ENCODE assay signal across 8 cellular contexts in the genomic region with DNA sequence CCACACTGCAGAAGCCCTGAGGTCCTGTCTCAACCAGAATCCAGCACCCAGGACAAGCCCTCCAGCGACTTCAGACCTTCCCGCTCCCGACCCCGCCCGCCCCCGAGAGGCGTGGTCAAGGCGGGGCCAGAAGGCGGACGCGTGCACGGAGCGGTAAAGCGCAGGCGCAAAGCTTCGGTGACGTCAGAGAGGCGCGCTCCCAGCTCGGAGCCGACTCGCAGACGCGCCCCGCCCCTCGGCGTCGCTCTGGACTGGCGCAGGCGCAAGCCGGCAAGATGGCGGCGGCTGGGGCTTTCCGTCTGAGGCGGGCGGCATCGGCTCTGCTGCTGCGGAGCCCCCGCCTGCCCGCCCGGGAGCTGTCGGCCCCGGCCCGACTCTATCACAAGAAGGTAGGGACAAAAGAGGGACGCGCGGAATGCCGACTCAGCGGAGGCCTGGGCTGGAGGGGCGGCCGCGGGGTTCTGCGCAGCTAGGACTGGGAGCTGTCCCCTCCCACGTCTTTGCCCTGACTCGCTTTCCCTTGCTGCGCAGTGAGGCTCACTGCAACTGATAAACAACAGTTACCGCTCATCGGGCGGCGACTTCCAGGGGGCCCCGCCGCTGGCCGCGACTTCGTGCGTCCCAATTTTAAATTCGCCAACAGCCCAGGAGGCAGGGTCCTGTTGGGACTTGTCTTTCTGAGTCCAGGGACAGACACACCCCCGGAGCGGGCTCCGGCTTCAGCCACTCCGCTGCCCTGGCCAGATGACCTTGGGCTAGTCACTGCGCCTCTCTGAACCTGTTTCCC. TPM values are rescaled to one million over a fixed set of nuclear protein-coding genes. Genes with fewer than 3 reads are reported as not detected.
A peak's percentile ranks its signal among the peaks of the same experiment; 100 is the strongest.
DNase-seq lines count a peak whose midpoint lies in the region; ATAC-seq, FAIRE-seq and TF ChIP-seq lines count a peak whose summit lies in the region.

Gene ISCU (plus strand): TSS at position 249 of the 787 bp plus-strand sequence. CDS start 27 bp downstream, at position 276.

- peak within 1 kb of the TSS; percentile 95 for H3K4me3 ChIP-seq in bronchial epithelial cell (ENCODE audit: low read depth, low read length)
- peak within 1 kb of the TSS; percentile 64 to 75 for H3K4me3 ChIP-seq in small intestine (ENCODE audit: low read depth in 1 of 2, low read length in 2 of 2)

- CTCF ChIA-PET in WTC11 (lab: Charles Lee), result interaction anchor here (0.6 to 1.6 kb wide), 10 partner anchors 8 to 388 kb away, joined by 3 to 14 read pairs (median 3); no protein-coding TSS in a partner anchor

- peak; percentile 99 for DNase-seq in AG08396 (ENCODE audit: low spot score)
- DNase-seq in NCI-H226, result peak; percentile 91
- DNase-seq in WTC11 (ENCODE audit: low spot score), result peak; percentile 98
- peak; percentile 85 for DNase-seq in bronchial epithelial cell (ENCODE audit: low read depth)
- DNase-seq in iPS-NIHi11 (ENCODE audit: low spot score), result peak; percentile 97
- DNase-seq in small intestine, result peak; percentile 97

- H3K4me1 ChIP-seq in small intestine (ENCODE audit: control insufficient read depth in 2 of 2, insufficient read depth in 1 of 2, low read depth in 1 of 2, low read length in 1 of 2), result peaks cover 6 to 12% of the 10 kb centered on the region in 2 donors

- H3K36me3 Mint-ChIP-seq in WTC11, result peaks cover 52% of the 10 kb centered on the region

- peak within 1 kb of the TSS; percentile 100 for H3K27ac Mint-ChIP-seq in WTC11

- peak within 1 kb of the TSS; percentile 100 for H3K4me3 Mint-ChIP-seq in WTC11

- H3K4me1 Mint-ChIP-seq in WTC11, result peaks cover 26% of the 10 kb centered on the region

- H3K9me3 Mint-ChIP-seq in WTC11, result no peaks in the 10 kb centered on the region

- POLR2A ChIA-PET in WTC11 (lab: Charles Lee), result interaction anchor here (0.5 to 1.3 kb wide), 18 partner anchors 11 to 820 kb away, joined by 3 to 8 read pairs (median 4); partner anchors contain the start of gene TMEM119

- no peaks in the 10 kb centered on the region for H3K27me3 ChIP-seq in bronchial epithelial cell (ENCODE audit: control insufficient read depth, insufficient read depth, low read length)
- no peaks in the 10 kb centered on the region for H3K27me3 ChIP-seq in small intestine (ENCODE audit: control insufficient read depth in 2 of 2, insufficient read depth in 2 of 2, low read length in 2 of 2)

- ATAC-seq in GM19023 (IDR thresholded peaks at IDR 0.05; ENCODE audit: unreplicated experiment) (peak; percentile 59), HG03196 (IDR thresholded peaks at IDR 0.05; ENCODE audit: unreplicated experiment) (peak; percentile 45), WTC11 (peak; percentile 87)

- H3K9me3 ChIP-seq in small intestine (ENCODE audit: control insufficient read depth, low read depth), result no peaks in the 10 kb centered on the region

- no peak for FAIRE-seq in bronchial epithelial cell (lab: Jason Lieb, UNC)
- FAIRE-seq in small intestine (lab: Jason Lieb, UNC), result no peak

- TF ChIP-seq CTCF in WTC11 (IDR thresholded peaks at IDR 0.05) (no peak), bronchial epithelial cell (IDR thresholded peaks at IDR 0.05; ENCODE audit: insufficient read depth, low read length, severe bottlenecking) (no peak)

- WGBS in small intestine, 3 donors, result 0 to 1% (median 1%) methylated on average over 56 to 72 of the region's 72 CpGs

- H3K36me3 ChIP-seq in bronchial epithelial cell (ENCODE audit: control insufficient read depth, insufficient read depth, low read length) (peaks cover 19% of the 10 kb centered on the region), small intestine (ENCODE audit: control insufficient read depth in 2 of 2, insufficient read depth in 2 of 2, low read length in 2 of 2) (peaks cover 11 to 15% of the 10 kb centered on the region in 2 donors)

- H3K27ac ChIP-seq in small intestine (ENCODE audit: low read depth in 1 of 2, low read length in 1 of 2), result peak within 1 kb of the TSS; percentile 82 to 96

- no peaks in the 10 kb centered on the region for H3K27me3 Mint-ChIP-seq in WTC11 (ENCODE audit: low read depth)

TF ChIP-seq in WTC11, 78 proteins besides CTCF, POLR2A, EP300 and RAD21 (continues in another document):
- TF ChIP-seq ATF6 (CRISPR knock-in tag; IDR thresholded peaks at IDR 0.05), result no peak
- no peak for TF ChIP-seq NR3C1 (CRISPR knock-in tag; conservative IDR thresholded peaks at IDR 0.05; ENCODE audit: low read depth)
- TF ChIP-seq ELF4 (CRISPR knock-in tag; IDR thresholded peaks at IDR 0.05; ENCODE audit: low read depth), result no peak
- TF ChIP-seq E2F1 (CRISPR knock-in tag; IDR thresholded peaks at IDR 0.05), result no peak
- TF ChIP-seq ZNF396 (CRISPR knock-in tag; IDR thresholded peaks at IDR 0.05; ENCODE audit: borderline replicate concordance), result no peak
- 0 out of 2 replicates have a peak, but pooled peaks have one; percentile 34 for TF ChIP-seq SMAD3 (CRISPR knock-in tag; IDR thresholded peaks at IDR 0.05; ENCODE audit: borderline replicate concordance)
- TF ChIP-seq ATF2 (CRISPR knock-in tag; IDR thresholded peaks at IDR 0.05; ENCODE audit: borderline replicate concordance, low read depth), result no peak
- TF ChIP-seq ATF1 (CRISPR knock-in tag; IDR thresholded peaks at IDR 0.05), result peak; percentile 66; the same call in 1 of the 2 replicates
- TF ChIP-seq, protein P1, sequence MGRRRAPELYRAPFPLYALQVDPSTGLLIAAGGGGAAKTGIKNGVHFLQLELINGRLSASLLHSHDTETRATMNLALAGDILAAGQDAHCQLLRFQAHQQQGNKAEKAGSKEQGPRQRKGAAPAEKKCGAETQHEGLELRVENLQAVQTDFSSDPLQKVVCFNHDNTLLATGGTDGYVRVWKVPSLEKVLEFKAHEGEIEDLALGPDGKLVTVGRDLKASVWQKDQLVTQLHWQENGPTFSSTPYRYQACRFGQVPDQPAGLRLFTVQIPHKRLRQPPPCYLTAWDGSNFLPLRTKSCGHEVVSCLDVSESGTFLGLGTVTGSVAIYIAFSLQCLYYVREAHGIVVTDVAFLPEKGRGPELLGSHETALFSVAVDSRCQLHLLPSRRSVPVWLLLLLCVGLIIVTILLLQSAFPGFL (CRISPR knock-in tag; IDR thresholded peaks at IDR 0.05; ENCODE audit: borderline replicate concordance), result no peak
- TF ChIP-seq, protein P2, sequence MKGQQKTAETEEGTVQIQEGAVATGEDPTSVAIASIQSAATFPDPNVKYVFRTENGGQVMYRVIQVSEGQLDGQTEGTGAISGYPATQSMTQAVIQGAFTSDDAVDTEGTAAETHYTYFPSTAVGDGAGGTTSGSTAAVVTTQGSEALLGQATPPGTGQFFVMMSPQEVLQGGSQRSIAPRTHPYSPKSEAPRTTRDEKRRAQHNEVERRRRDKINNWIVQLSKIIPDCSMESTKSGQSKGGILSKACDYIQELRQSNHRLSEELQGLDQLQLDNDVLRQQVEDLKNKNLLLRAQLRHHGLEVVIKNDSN (CRISPR knock-in tag; IDR thresholded peaks at IDR 0.05), result no peak
- no peak for TF ChIP-seq ZNF219 (CRISPR knock-in tag; IDR thresholded peaks at IDR 0.05; ENCODE audit: borderline replicate concordance)
- no peak for TF ChIP-seq NFYB (CRISPR knock-in tag; conservative IDR thresholded peaks at IDR 0.05; ENCODE audit: low read depth)
- TF ChIP-seq HMGA2 (CRISPR knock-in tag; IDR thresholded peaks at IDR 0.05), result no peak
- no peak for TF ChIP-seq EMX1 (CRISPR knock-in tag; IDR thresholded peaks at IDR 0.05)
- peak; percentile 96 for TF ChIP-seq CREM (CRISPR knock-in tag; IDR thresholded peaks at IDR 0.05)
- peak; percentile 65; the same call in 1 of the 2 replicates for TF ChIP-seq MAX (CRISPR knock-in tag; IDR thresholded peaks at IDR 0.05)
- no peak for TF ChIP-seq ZBTB21 (CRISPR knock-in tag; IDR thresholded peaks at IDR 0.05; ENCODE audit: borderline replicate concordance)
- peak; percentile 99 for TF ChIP-seq SP1 (CRISPR knock-in tag; conservative IDR thresholded peaks at IDR 0.05)

RNA-seq across cellular contexts. Expression of gene ISCU, which starts in this region (rescaled TPM):
- 73.8 to 85.9 TPM (median 74.2 TPM) in 3 replicates for total RNA-seq in WTC11 (2021)
- 141 and 155 TPM in 2 replicates for total RNA-seq in bronchial epithelial cell
- 100 to 1,000 TPM; 112 to 178 (median 153) TPM for polyA plus RNA-seq in small intestine

Comparison
In these comparisons a context has a peak if more than half of its experiments do, and no peak if none do; other contexts are left out.
1. Peak in every context shown above with its lines: DNase-seq, ATAC-seq, H3K4me3 ChIP-seq and H3K27ac ChIP-seq.